ENCODE assay signal across 22 cellular contexts in the genomic region with DNA sequence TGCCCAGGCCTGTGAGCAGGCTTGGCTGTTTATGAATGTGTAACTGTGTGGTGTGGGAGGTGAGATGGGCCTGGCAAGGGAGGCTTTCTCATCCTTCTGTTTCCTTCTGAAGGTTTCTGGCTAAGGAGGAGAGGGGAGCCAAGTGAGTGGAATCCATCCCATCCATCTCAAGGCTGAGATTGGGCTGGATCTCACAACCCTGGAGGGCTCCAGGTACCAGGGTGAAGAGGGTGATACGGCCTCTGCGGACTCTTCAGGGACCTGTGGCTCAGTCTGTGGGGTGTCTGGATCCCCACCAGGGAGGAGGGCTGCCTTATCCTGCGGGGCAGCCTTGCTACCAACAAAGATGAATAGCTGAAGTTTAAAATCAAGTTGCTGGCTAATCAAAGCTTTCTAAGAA. TPM values are rescaled to one million over a fixed set of nuclear protein-coding genes. Genes with fewer than 3 reads are reported as not detected.
DNase-seq lines count a peak whose midpoint lies in the region; ATAC-seq and TF ChIP-seq lines count a peak whose summit lies in the region.
"Had no signal": no experiment of that assay in that cellular context is flagged by ENCODE, and none has a peak within 500 bp of the region (broad histone marks: within the 10 kb centered on the region; RNA-seq: fewer than 3 reads in every experiment).

No MANE protein-coding gene starts in this region.

- no peak overlapping the region for H4K91ac ChIP-seq in neuronal stem cell (ENCODE audit: low read depth, low read length, poor library complexity)

- no peak overlapping the region for H2AK5ac ChIP-seq in neuronal stem cell (ENCODE audit: low read depth, low read length)

- H3K27me3 ChIP-seq in neuronal stem cell (ENCODE audit: control insufficient read depth in 3 of 3, insufficient read depth in 3 of 3, low read depth in 1 of 3, low read length in 3 of 3): no peaks in the 10 kb centered on the region

- no CpG with 5 or more reads among the region's 3 CpGs for WGBS in neuronal stem cell (ENCODE audit: extremely low coverage in 2 of 2, insufficient read length in 2 of 2, insufficient replicate concordance in 1 of 2), 2 donors

- no peak overlapping the region for H3K9ac ChIP-seq in neuronal stem cell (ENCODE audit: low read depth, low read length, poor library complexity)

- intact Hi-C loops in CD14-positive monocyte (cut with micrococcal nuclease): no loop called here

- no peak overlapping the region for H2BK120ac ChIP-seq in neuronal stem cell (ENCODE audit: low read depth, low read length)

- H3K36me3 ChIP-seq in neuronal stem cell (replicated peaks in 1 of 2; ENCODE audit: control insufficient read depth in 2 of 2, insufficient read depth in 2 of 2, low read length in 2 of 2): peaks cover 36 to 78% of the 10 kb centered on the region in 2 donors

- no peak overlapping the region for H3K14ac ChIP-seq in neuronal stem cell (ENCODE audit: low read length)

- H3K4me3 Mint-ChIP-seq in CD14-positive monocyte (peak overlapping the region; percentile 39 to 75), T-helper 17 cell (no peak overlapping the region), nephron progenitor cell (no peak overlapping the region)

- H3K27ac ChIP-seq in 22Rv1 (0 out of 2 replicates have a peak overlapping the region, but pooled peaks have one; percentile 22), neuronal stem cell (replicated peaks; ENCODE audit: low read length) (no peak overlapping the region)
- H3K27ac ChIP-seq: A549, C4-2B, PC-9 had no signal

- H3K4me2 ChIP-seq in neuronal stem cell (ENCODE audit: insufficient read depth, low read length, poor library complexity, severe bottlenecking): no peak overlapping the region
- H3K4me2 ChIP-seq: A549, PC-9 had no signal

- H3K4me1 Mint-ChIP-seq in CD14-positive monocyte: peaks cover 54% of the 10 kb centered on the region
- peaks cover 9% of the 10 kb centered on the region for H3K4me1 Mint-ChIP-seq in T-helper 17 cell
- H3K4me1 Mint-ChIP-seq in nephron progenitor cell: peaks cover 60% of the 10 kb centered on the region

- H3K4ac ChIP-seq in neuronal stem cell (ENCODE audit: low read length): no peak overlapping the region

- H2BK15ac ChIP-seq in neuronal stem cell (ENCODE audit: low read length): no peak overlapping the region

- H3K36me3 Mint-ChIP-seq in CD14-positive monocyte: peaks cover 16 to 28% of the 10 kb centered on the region in 2 donors
- H3K36me3 Mint-ChIP-seq in T-helper 17 cell (ENCODE audit: low read depth): peaks cover 3% of the 10 kb centered on the region
- H3K36me3 Mint-ChIP-seq in nephron progenitor cell (ENCODE audit: low read depth): peaks cover 29% of the 10 kb centered on the region

- H3K18ac ChIP-seq in neuronal stem cell (ENCODE audit: low read length): no peak overlapping the region

- no peak overlapping the region for H3K23ac ChIP-seq in neuronal stem cell (ENCODE audit: low read depth, low read length, poor library complexity)

- no peak overlapping the region for H4K8ac ChIP-seq in neuronal stem cell (ENCODE audit: low read depth, low read length)

- no peak overlapping the region for H2BK12ac ChIP-seq in neuronal stem cell (ENCODE audit: low read length)

- H3K9me3 Mint-ChIP-seq in CD14-positive monocyte: peaks cover 0 to 2% (median 0%) of the 10 kb centered on the region in 7 donors
- no peaks in the 10 kb centered on the region for H3K9me3 Mint-ChIP-seq in nephron progenitor cell

- TF ChIP-seq CTCF in 22Rv1 (IDR thresholded peaks at IDR 0.05): no peak
- no peak for TF ChIP-seq CTCF in CD14-positive monocyte (IDR thresholded peaks at IDR 0.05)
- no peak for TF ChIP-seq CTCF in nephron progenitor cell (IDR thresholded peaks at IDR 0.05)

- H2AFZ ChIP-seq in neuronal stem cell (ENCODE audit: low read length): no peak overlapping the region
- H2AFZ ChIP-seq: PC-9 had no signal

- peaks cover 0 to 3% (median 2%) of the 10 kb centered on the region in 3 donors for H3K27me3 Mint-ChIP-seq in CD14-positive monocyte (ENCODE audit: low read depth in 3 of 3)
- H3K27me3 Mint-ChIP-seq in T-helper 17 cell: peaks cover 9% of the 10 kb centered on the region
- peaks cover 3% of the 10 kb centered on the region for H3K27me3 Mint-ChIP-seq in nephron progenitor cell (ENCODE audit: low read depth, poor library complexity)

- H3K9me3 ChIP-seq in T-helper 17 cell (ENCODE audit: control insufficient read depth, low read length, poor library complexity, severe bottlenecking) (no peaks in the 10 kb centered on the region), neuronal stem cell (replicated peaks in 1 of 2; ENCODE audit: control insufficient read depth in 2 of 2, insufficient read depth in 1 of 2, low read depth in 1 of 2, low read length in 2 of 2) (no peaks in the 10 kb centered on the region)
- H3K9me3 ChIP-seq: A549 had no signal

- H2BK5ac ChIP-seq in neuronal stem cell (ENCODE audit: low read length): no peak overlapping the region

- H3K4me1 ChIP-seq in neuronal stem cell (ENCODE audit: control insufficient read depth in 2 of 2, insufficient read depth in 1 of 2, low read depth in 1 of 2, low read length in 2 of 2): peaks cover 10 to 16% of the 10 kb centered on the region in 2 donors

- DNase-seq in CD14-positive monocyte (ENCODE audit: low spot score): no peak
- DNase-seq in T-helper 17 cell: no peak
- no peak for DNase-seq in nephron progenitor cell
- no peak for DNase-seq in NCI-H82 treated with DMSO at 0.1 percent for 48 hours (lab: John Stamatoyannopoulos, UW; ENCODE audit: unreplicated experiment)
- no peak for DNase-seq in GDM1 (lab: John Stamatoyannopoulos, UW)
- no peak for DNase-seq in neuronal stem cell (ENCODE audit: low spot score)
- DNase-seq in SIG-M5 (lab: John Stamatoyannopoulos, UW): no peak
- DNase-seq: AML-193, HCEC 1CT, NCI-H1048, NCI-H1417, NCI-H1694, NCI-H2029 treated with DMSO at 0.1 percent for 48 hours, NCI-H446 treated with DMSO at 0.1 percent for 48 hours, NCI-H526, NCI-H82, PC-9, Right ventricle myocardium superior had no signal

- H3K4me3 ChIP-seq in neuronal stem cell (ENCODE audit: low read length in 2 of 2): no peak overlapping the region
- H3K4me3 ChIP-seq: A549, GM12878, PC-9 had no signal

- peak overlapping the region in 3 of 7 donors; percentile 1 to 61 (median 11) for H3K27ac Mint-ChIP-seq in CD14-positive monocyte
- peak overlapping the region; percentile 21 for H3K27ac Mint-ChIP-seq in T-helper 17 cell
- peak overlapping the region; percentile 100 for H3K27ac Mint-ChIP-seq in nephron progenitor cell

- peaks cover 8% of the 10 kb centered on the region for H3K79me1 ChIP-seq in neuronal stem cell (ENCODE audit: low read depth, low read length)

- no peak for ATAC-seq in T-helper 17 cell
- ATAC-seq: A549, GM12878 had no signal

RNA-seq across cellular contexts. Expression of a gene that starts 7.0 kb away (rescaled TPM):
- under 1 TPM; 0.27 to 0.73 TPM for polyA plus RNA-seq in CD14-positive monocyte
- total RNA-seq in T-helper 17 cell: 1 to 10 TPM; 1.4 to 1.5 TPM
- polyA plus RNA-seq in neuronal stem cell (2013, experiment 1 of 2): 10.7 TPM
- polyA plus RNA-seq in neuronal stem cell (2013, experiment 2 of 2): 11.2 TPM

RNA-seq across cellular contexts. Expression of a gene that starts 17.9 kb away (rescaled TPM):
- 10 to 100 TPM; 14.8 to 34.9 TPM for polyA plus RNA-seq in CD14-positive monocyte
- total RNA-seq in T-helper 17 cell: 10 to 100 TPM; 57.8 to 64.5 TPM
- 35.7 TPM for polyA plus RNA-seq in neuronal stem cell (2013, experiment 1 of 2)
- polyA plus RNA-seq in neuronal stem cell (2013, experiment 2 of 2): 38.4 TPM

RNA-seq across cellular contexts. Expression of a gene that starts 18.2 kb away (rescaled TPM):
- polyA plus RNA-seq in CD14-positive monocyte: 1 to 10 TPM; 2.4 to 3.5 TPM
- 1 to 10 TPM; 1.1 to 2.0 TPM for total RNA-seq in T-helper 17 cell
- polyA plus RNA-seq in neuronal stem cell (2013, experiment 1 of 2): 7.2 TPM
- polyA plus RNA-seq in neuronal stem cell (2013, experiment 2 of 2): 7.6 TPM

RNA-seq across cellular contexts. Expression of a gene that starts 31.8 kb away (rescaled TPM):
- polyA plus RNA-seq in CD14-positive monocyte: 10 to 100 TPM; 45.4 to 54.2 TPM
- 10 to 100 TPM; 31.6 to 38.1 TPM for total RNA-seq in T-helper 17 cell
- 22.6 TPM for polyA plus RNA-seq in neuronal stem cell (2013, experiment 1 of 2)
- polyA plus RNA-seq in neuronal stem cell (2013, experiment 2 of 2): 21.7 TPM

Comparison
In these comparisons a context has a peak if more than half of its experiments do, and no peak if none do; other contexts are left out.
1. H3K4me3 Mint-ChIP-seq: peak in CD14-positive monocyte (2 of 2); none in T-helper 17 cell (single experiment) and nephron progenitor cell (single experiment).